8 cellular contexts compared by ENCODE assay signal in genomic region chr7:139357729-139358506, GRCh38. TPM values are rescaled to one million over a fixed set of nuclear protein-coding genes. Genes with fewer than 3 reads are reported as not detected.
DNase-seq lines count a peak whose midpoint lies in the region; ATAC-seq and TF ChIP-seq lines count a peak whose summit lies in the region.
"Not testable (repeated sequence)": the region's sequence is repeated elsewhere in the genome, so short reads cannot be mapped to it uniquely, and the experiment has no call there.

No MANE protein-coding gene starts in this region.

- H3K9ac ChIP-seq in GM23248: peak overlapping the region; percentile 98
- H3K9ac ChIP-seq in OCI-LY1 (ENCODE audit: low read length): peak overlapping the region; percentile 96
- peak overlapping the region; percentile 97 for H3K9ac ChIP-seq in mucosa of stomach (ENCODE audit: low read length)
- H3K9ac ChIP-seq in skeletal muscle satellite cell (ENCODE audit: low read depth, low read length): peak overlapping the region; percentile 99

- in situ Hi-C loops in GM23248 (cut with MboI): not testable (repeated sequence)

- H3K4me1 Mint-ChIP-seq in activated CD8-positive, alpha-beta T cell treated with anti-CD3 and anti-CD28 coated beads for 36 hours (ENCODE audit: low read depth): peaks cover 19% of the 10 kb centered on the region

- H3F3A ChIP-seq in GM23248 (ENCODE audit: insufficient read depth) (peaks cover 24% of the 10 kb centered on the region), OCI-LY1 (ENCODE audit: insufficient read depth, low read length) (peaks cover 17% of the 10 kb centered on the region; the same call in 1 of the 2 replicates)

- not testable (repeated sequence) for H4K20me1 ChIP-seq in GM23248 (ENCODE audit: insufficient read depth); OCI-LY1 (ENCODE audit: insufficient read depth, low read length)

- not testable (repeated sequence) for H3K9me3 Mint-ChIP-seq in activated CD8-positive, alpha-beta T cell treated with anti-CD3 and anti-CD28 coated beads for 36 hours

- intact Hi-C loops in activated CD8-positive, alpha-beta T cell treated with anti-CD3 and anti-CD28 coated beads for 36 hours (cut with micrococcal nuclease): loop anchor here (5.0 kb wide), 1 partner anchor 251 kb away; the partner anchor contains the start of gene ZC3HAV1
- intact Hi-C loops in breast epithelium (cut with DNase I; ENCODE audit: low total_unique reads): not testable (repeated sequence)

- TF ChIP-seq POLR2A in breast epithelium (IDR thresholded peaks at IDR 0.05): not testable (repeated sequence)

- not testable (repeated sequence) for H3K27me3 Mint-ChIP-seq in activated CD8-positive, alpha-beta T cell treated with anti-CD3 and anti-CD28 coated beads for 36 hours

- POLR2A ChIA-PET in activated CD8-positive, alpha-beta T cell treated with anti-CD3 and anti-CD28 coated beads for 36 hours (lab: Charles Lee): interaction anchor here (3.2 to 3.9 kb wide), 3 partner anchors 13 to 23 kb away, joined by 7 to 39 read pairs (median 36); partner anchors contain the start of gene FMC1

- peak overlapping the region; percentile 98 for H3K27ac Mint-ChIP-seq in activated CD8-positive, alpha-beta T cell treated with anti-CD3 and anti-CD28 coated beads for 36 hours

- H3K79me2 ChIP-seq in GM23248 (ENCODE audit: insufficient read depth) (peaks cover 46% of the 10 kb centered on the region), OCI-LY1 (ENCODE audit: insufficient read depth, low read length) (peaks cover 26% of the 10 kb centered on the region)

- not testable (repeated sequence) for TF ChIP-seq CTCF in 22Rv1 (IDR thresholded peaks at IDR 0.05); OCI-LY1 (IDR thresholded peaks at IDR 0.05; ENCODE audit: low read length); activated CD8-positive, alpha-beta T cell treated with anti-CD3 and anti-CD28 coated beads for 36 hours (IDR thresholded peaks at IDR 0.05); breast epithelium (IDR thresholded peaks at IDR 0.05); fibroblast of the aortic adventitia (IDR thresholded peaks at IDR 0.05; ENCODE audit: insufficient read depth, low read length)

- H3K9me2 ChIP-seq in GM23248 (ENCODE audit: insufficient read depth); OCI-LY1 (ENCODE audit: low read depth, low read length): not testable (repeated sequence)

- DNase-seq in GM23248: peak; percentile 15
- not testable (repeated sequence) for DNase-seq in activated CD8-positive, alpha-beta T cell treated with anti-CD3 and anti-CD28 coated beads for 36 hours; breast epithelium (ENCODE audit: low spot score in 2 of 2); fibroblast of the aortic adventitia (ENCODE audit: low read depth)

- 93 to 95% methylated on average over 26 to 27 of the region's 27 CpGs for WGBS in GM23248 (ENCODE audit: low coverage in 1 of 2, low lambda C conversion rate in 2 of 2, missing lambda C conversion rate in 2 of 2), 2 experiments

- H3K4me3 ChIP-seq in GM23248 (peak overlapping the region; percentile 98), OCI-LY1 (ENCODE audit: low read depth, low read length, poor library complexity, severe bottlenecking) (peak overlapping the region; percentile 89), breast epithelium (peak overlapping the region in 2 of 3 donors; percentile 74 to 95), fibroblast of the aortic adventitia (ENCODE audit: low read depth, low read length) (peak overlapping the region; percentile 93), mucosa of stomach (ENCODE audit: low read length) (peak overlapping the region; percentile 68), skeletal muscle satellite cell (ENCODE audit: low read length) (peak overlapping the region; percentile 86)

- CTCF ChIA-PET in activated CD8-positive, alpha-beta T cell treated with anti-CD3 and anti-CD28 coated beads for 36 hours (lab: Charles Lee): interaction anchor here (0.7 kb wide), 1 partner anchor 467 kb away, joined by 3 read pairs; no protein-coding TSS in a partner anchor

- peak overlapping the region; percentile 99 for H3K27ac ChIP-seq in 22Rv1
- H3K27ac ChIP-seq in GM23248: peak overlapping the region; percentile 98
- H3K27ac ChIP-seq in OCI-LY1 (ENCODE audit: low read depth, low read length, poor library complexity, severe bottlenecking): peak overlapping the region; percentile 93
- peak overlapping the region; percentile 98 to 100 for H3K27ac ChIP-seq in breast epithelium

- not testable (repeated sequence) for H3K36me3 ChIP-seq in GM23248 (ENCODE audit: low read depth); OCI-LY1 (ENCODE audit: insufficient read depth, low read length); breast epithelium; mucosa of stomach (ENCODE audit: control insufficient read depth, insufficient read depth, low read length); skeletal muscle satellite cell (ENCODE audit: insufficient read depth, low read length)

- H3K4me2 ChIP-seq in GM23248 (ENCODE audit: unreplicated experiment) (peak overlapping the region; percentile 84), OCI-LY1 (ENCODE audit: low read length) (peak overlapping the region; percentile 76), skeletal muscle satellite cell (ENCODE audit: low read length) (peak overlapping the region; percentile 85)

- ATAC-seq in activated CD8-positive, alpha-beta T cell treated with anti-CD3 and anti-CD28 coated beads for 36 hours: not testable (repeated sequence)

- H3K36me3 Mint-ChIP-seq in activated CD8-positive, alpha-beta T cell treated with anti-CD3 and anti-CD28 coated beads for 36 hours (ENCODE audit: low read depth): peaks cover 28% of the 10 kb centered on the region

- not testable (repeated sequence) for H3K9me3 ChIP-seq in GM23248 (ENCODE audit: low read depth); OCI-LY1 (ENCODE audit: low read length); breast epithelium; mucosa of stomach (ENCODE audit: control insufficient read depth, low read length); skeletal muscle satellite cell (replicated peaks; ENCODE audit: low read length)

- peak overlapping the region; percentile 92 for H3K4me3 Mint-ChIP-seq in activated CD8-positive, alpha-beta T cell treated with anti-CD3 and anti-CD28 coated beads for 36 hours

- not testable (repeated sequence) for H3K27me3 ChIP-seq in GM23248 (replicated peaks; ENCODE audit: insufficient read depth); OCI-LY1 (ENCODE audit: insufficient read depth, low read length); breast epithelium; mucosa of stomach (ENCODE audit: control insufficient read depth, insufficient read depth, low read length); skeletal muscle satellite cell (ENCODE audit: control insufficient read depth, insufficient read depth, low read length)

- H3K4me1 ChIP-seq in GM23248 (ENCODE audit: insufficient read depth) (peaks cover 22% of the 10 kb centered on the region), OCI-LY1 (ENCODE audit: insufficient read depth, low read length, severe bottlenecking) (peaks cover 26% of the 10 kb centered on the region), skeletal muscle satellite cell (ENCODE audit: control insufficient read depth, insufficient read depth, low read length) (peaks cover 17% of the 10 kb centered on the region)
- not testable (repeated sequence) for H3K4me1 ChIP-seq in breast epithelium; mucosa of stomach (ENCODE audit: control insufficient read depth, insufficient read depth, low read length)

- H2AFZ ChIP-seq in GM23248: peak overlapping the region; percentile 84
- not testable (repeated sequence) for H2AFZ ChIP-seq in OCI-LY1 (ENCODE audit: low read length)

RNA-seq across cellular contexts. Expression of gene LUC7L2, which starts 1.8 kb away (rescaled TPM):
- total RNA-seq in GM23248 (2014; rRNA removed; shearing (Covaris generic)): 35.3 and 39.7 TPM in 2 replicates
- 44.3 and 47.3 TPM in 2 replicates for polyA plus RNA-seq in GM23248 (2016; fragmentation: Nextera tagmentation; extraction: Ambion mirVana)
- 100 to 1,000 TPM; 133 to 140 TPM for total RNA-seq in activated CD8-positive, alpha-beta T cell treated with anti-CD3 and anti-CD28 coated beads for 36 hours
- total RNA-seq in breast epithelium (100 to 1,000 TPM in 1 of 3 donors, 10 to 100 TPM in 2; 77.3 to 108 (median 89.8) TPM), fibroblast of the aortic adventitia (ENCODE audit: low replicate concordance) (58.5 and 93.7 TPM in 2 replicates)
- total RNA-seq in skeletal muscle satellite cell (2012; rRNA removed): 38.4 and 40.6 TPM in 2 replicates

RNA-seq across cellular contexts. Expression of gene FMC1, which starts 16.8 kb away (rescaled TPM):
- total RNA-seq in GM23248 (2014; rRNA removed; shearing (Covaris generic)): 6.8 and 9.5 TPM in 2 replicates
- polyA plus RNA-seq in GM23248 (2016; fragmentation: Nextera tagmentation; extraction: Ambion mirVana): 30.4 and 35.1 TPM in 2 replicates
- 10 to 100 TPM in 1 of 2 experiments, 1 to 10 TPM in 1; 9.9 to 12.6 TPM for total RNA-seq in activated CD8-positive, alpha-beta T cell treated with anti-CD3 and anti-CD28 coated beads for 36 hours
- total RNA-seq in breast epithelium (10 to 100 TPM; 12.5 to 13.9 (median 13.5) TPM), fibroblast of the aortic adventitia (ENCODE audit: low replicate concordance) (8.4 and 9.6 TPM in 2 replicates)
- total RNA-seq in skeletal muscle satellite cell (2012; rRNA removed): 8.7 and 9.9 TPM in 2 replicates
